In genomic region chr5:14859150-14859549, GRCh38 we compare ENCODE assay signal across 24 cellular contexts. TPM values are rescaled to one million over a fixed set of nuclear protein-coding genes. Genes with fewer than 3 reads are reported as not detected.
A peak's percentile ranks its signal among the peaks of the same experiment; 100 is the strongest.
DNase-seq lines count a peak whose midpoint lies in the region; ATAC-seq and TF ChIP-seq lines count a peak whose summit lies in the region.
"Had no signal": no experiment of that assay in that cellular context is flagged by ENCODE, and none has a peak within 500 bp of the region (broad histone marks: within the 10 kb centered on the region; RNA-seq: fewer than 3 reads in every experiment).

No MANE protein-coding gene starts in this region.

- H3K27me3 ChIP-seq in A673 (replicated peaks; ENCODE audit: insufficient read depth, low read depth, low read length, poor library complexity): no peaks in the 10 kb centered on the region
- H3K27me3 ChIP-seq: BE2C, BLaER1 had no signal

- H3K9me3 ChIP-seq in T-helper 17 cell (ENCODE audit: control insufficient read depth, low read length, poor library complexity, severe bottlenecking) (no peaks in the 10 kb centered on the region), A673 (ENCODE audit: low read depth, low read length, poor library complexity, severe bottlenecking) (no peaks in the 10 kb centered on the region)
- H3K9me3 ChIP-seq: BE2C, BLaER1 had no signal

- CTCF ChIA-PET in A673 (lab: Charles Lee): no interaction called here

- no peak overlapping the region for H3K27ac ChIP-seq in A673 (ENCODE audit: low read depth, low read length, poor library complexity, severe bottlenecking)
- H3K27ac ChIP-seq: BLaER1 had no signal

- H3K4me1 ChIP-seq in A673 (ENCODE audit: insufficient read depth, low read length, poor library complexity, severe bottlenecking): no peaks in the 10 kb centered on the region
- H3K4me1 ChIP-seq: BLaER1 had no signal

- no peak for ATAC-seq in activated naive CD8-positive, alpha-beta T cell treated with anti-CD3 and anti-CD28 coated beads, Interleukin-2, amount 50 U/mL, for 24 hours
- ATAC-seq in T-helper 17 cell: no peak
- no peak for ATAC-seq in activated T-helper 17 cell treated with anti-CD3 and anti-CD28 coated beads, Interleukin-2, amount 50 U/mL, for 72 hours (replicated peaks)
- ATAC-seq in HG03108 (IDR thresholded peaks at IDR 0.05; ENCODE audit: unreplicated experiment): no peak
- ATAC-seq: GM12878 had no signal

- intact Hi-C loops in A673 (cut with micrococcal nuclease; ENCODE audit: unreplicated experiment): no loop called here

- H3K36me3 ChIP-seq in A673 (ENCODE audit: insufficient read depth, low read length, poor library complexity, severe bottlenecking): no peaks in the 10 kb centered on the region
- H3K36me3 ChIP-seq: BE2C had no signal

- peaks cover 11% of the 10 kb centered on the region for H3K4me1 Mint-ChIP-seq in activated naive CD8-positive, alpha-beta T cell treated with anti-CD3 and anti-CD28 coated beads, Interleukin-2, amount 50 U/mL, for 24 hours
- H3K4me1 Mint-ChIP-seq in activated naive CD8-positive, alpha-beta T cell treated with anti-CD3 and anti-CD28 coated beads for 36 hours: peaks cover 43% of the 10 kb centered on the region
- H3K4me1 Mint-ChIP-seq in T-helper 17 cell: peaks cover 41% of the 10 kb centered on the region
- H3K4me1 Mint-ChIP-seq in activated T-helper 17 cell treated with anti-CD3 and anti-CD28 coated beads, Interleukin-2, amount 50 U/mL, for 72 hours: peaks cover 31% of the 10 kb centered on the region

- no peak overlapping the region for H3K4me3 Mint-ChIP-seq in activated naive CD8-positive, alpha-beta T cell treated with anti-CD3 and anti-CD28 coated beads, Interleukin-2, amount 50 U/mL, for 24 hours
- no peak overlapping the region for H3K4me3 Mint-ChIP-seq in activated naive CD8-positive, alpha-beta T cell treated with anti-CD3 and anti-CD28 coated beads for 36 hours
- H3K4me3 Mint-ChIP-seq in T-helper 17 cell: no peak overlapping the region
- H3K4me3 Mint-ChIP-seq in activated T-helper 17 cell treated with anti-CD3 and anti-CD28 coated beads, Interleukin-2, amount 50 U/mL, for 72 hours: no peak overlapping the region
- H3K4me3 Mint-ChIP-seq: CD14-positive monocyte; CD4-positive, alpha-beta memory T cell; CD4-positive, CD25-positive, alpha-beta regulatory T cell; CD8-positive, alpha-beta memory T cell had no signal

- peak overlapping the region; percentile 36 for H3K27ac Mint-ChIP-seq in activated naive CD8-positive, alpha-beta T cell treated with anti-CD3 and anti-CD28 coated beads, Interleukin-2, amount 50 U/mL, for 24 hours
- no peak overlapping the region for H3K27ac Mint-ChIP-seq in activated naive CD8-positive, alpha-beta T cell treated with anti-CD3 and anti-CD28 coated beads for 36 hours
- peak overlapping the region; percentile 24 for H3K27ac Mint-ChIP-seq in T-helper 17 cell
- H3K27ac Mint-ChIP-seq in activated T-helper 17 cell treated with anti-CD3 and anti-CD28 coated beads, Interleukin-2, amount 50 U/mL, for 72 hours: peak overlapping the region; percentile 19
- H3K27ac Mint-ChIP-seq: CD14-positive monocyte had no signal

- BruUV-seq in A673 (replicated peaks; lab: Mats Ljungman, UMichigan): no TSS peak

- H3K9me3 Mint-ChIP-seq in activated naive CD8-positive, alpha-beta T cell treated with anti-CD3 and anti-CD28 coated beads, Interleukin-2, amount 50 U/mL, for 24 hours: no peaks in the 10 kb centered on the region
- no peaks in the 10 kb centered on the region for H3K9me3 Mint-ChIP-seq in activated naive CD8-positive, alpha-beta T cell treated with anti-CD3 and anti-CD28 coated beads for 36 hours
- H3K9me3 Mint-ChIP-seq in activated T-helper 17 cell treated with anti-CD3 and anti-CD28 coated beads, Interleukin-2, amount 50 U/mL, for 72 hours: no peaks in the 10 kb centered on the region
- H3K9me3 Mint-ChIP-seq: CD4-positive, alpha-beta memory T cell; CD4-positive, CD25-positive, alpha-beta regulatory T cell; CD8-positive, alpha-beta memory T cell had no signal

- no peak overlapping the region for H3K4me3 ChIP-seq in A673 (ENCODE audit: low read depth, low read length, poor library complexity, severe bottlenecking)
- H3K4me3 ChIP-seq: BLaER1, GM12878 had no signal

- peaks cover 2% of the 10 kb centered on the region for H3K36me3 Mint-ChIP-seq in activated naive CD8-positive, alpha-beta T cell treated with anti-CD3 and anti-CD28 coated beads, Interleukin-2, amount 50 U/mL, for 24 hours (ENCODE audit: low read depth)
- H3K36me3 Mint-ChIP-seq in activated naive CD8-positive, alpha-beta T cell treated with anti-CD3 and anti-CD28 coated beads for 36 hours: peaks cover 23% of the 10 kb centered on the region
- H3K36me3 Mint-ChIP-seq in T-helper 17 cell (ENCODE audit: low read depth): peaks cover 2% of the 10 kb centered on the region
- peaks cover 25% of the 10 kb centered on the region for H3K36me3 Mint-ChIP-seq in activated T-helper 17 cell treated with anti-CD3 and anti-CD28 coated beads, Interleukin-2, amount 50 U/mL, for 72 hours (ENCODE audit: low read depth)
- H3K36me3 Mint-ChIP-seq: CD14-positive monocyte had no signal

- no peak for TF ChIP-seq CTCF in A673 (conservative IDR thresholded peaks at IDR 0.05; ENCODE audit: low read depth, low read length)

- DNase-seq in activated naive CD8-positive, alpha-beta T cell treated with anti-CD3 and anti-CD28 coated beads, Interleukin-2, amount 50 U/mL, for 24 hours: no peak
- DNase-seq in activated naive CD8-positive, alpha-beta T cell treated with anti-CD3 and anti-CD28 coated beads for 36 hours: no peak
- no peak for DNase-seq in T-helper 17 cell
- DNase-seq in A673 (ENCODE audit: low spot score): no peak
- DNase-seq in Ammon's horn (ENCODE audit: low spot score): no peak
- DNase-seq: 8988T; AML-193; BE2C; CD4-positive, alpha-beta memory T cell; CD4-positive, CD25-positive, alpha-beta regulatory T cell; CD8-positive, alpha-beta memory T cell; COR-L47; DMS 273 treated with DMSO at 0.1 percent for 48 hours; DMS153; DMS53; DMS79; DND-41; EL; GDM1 had no signal

- POLR2A ChIA-PET in A673 (lab: Charles Lee; ENCODE audit: low non-redundant PET): no interaction called here

- no peaks in the 10 kb centered on the region for H3K27me3 Mint-ChIP-seq in activated naive CD8-positive, alpha-beta T cell treated with anti-CD3 and anti-CD28 coated beads, Interleukin-2, amount 50 U/mL, for 24 hours
- H3K27me3 Mint-ChIP-seq in activated naive CD8-positive, alpha-beta T cell treated with anti-CD3 and anti-CD28 coated beads for 36 hours: no peaks in the 10 kb centered on the region
- no peaks in the 10 kb centered on the region for H3K27me3 Mint-ChIP-seq in T-helper 17 cell
- H3K27me3 Mint-ChIP-seq in activated T-helper 17 cell treated with anti-CD3 and anti-CD28 coated beads, Interleukin-2, amount 50 U/mL, for 72 hours: no peaks in the 10 kb centered on the region
- H3K27me3 Mint-ChIP-seq: CD4-positive, alpha-beta memory T cell; CD4-positive, CD25-positive, alpha-beta regulatory T cell; CD8-positive, alpha-beta memory T cell had no signal

RNA-seq across cellular contexts. Expression of gene ANKH, which starts 12.4 kb away (rescaled TPM):
- total RNA-seq in activated naive CD8-positive, alpha-beta T cell treated with anti-CD3 and anti-CD28 coated beads for 36 hours: 10 to 100 TPM; 82.5 to 84.6 TPM
- total RNA-seq in T-helper 17 cell (100 to 1,000 TPM in 1 of 2 donors, 10 to 100 TPM in 1; 86.8 to 109 TPM), A673 (2021) (8.8 and 13.9 TPM in 2 replicates)
- 100 to 1,000 TPM; 101 to 193 TPM for total RNA-seq in activated T-helper 17 cell treated with anti-CD3 and anti-CD28 coated beads, Interleukin-2, amount 50 U/mL, for 72 hours
